8 cellular contexts compared by ENCODE assay signal in the genomic region with DNA sequence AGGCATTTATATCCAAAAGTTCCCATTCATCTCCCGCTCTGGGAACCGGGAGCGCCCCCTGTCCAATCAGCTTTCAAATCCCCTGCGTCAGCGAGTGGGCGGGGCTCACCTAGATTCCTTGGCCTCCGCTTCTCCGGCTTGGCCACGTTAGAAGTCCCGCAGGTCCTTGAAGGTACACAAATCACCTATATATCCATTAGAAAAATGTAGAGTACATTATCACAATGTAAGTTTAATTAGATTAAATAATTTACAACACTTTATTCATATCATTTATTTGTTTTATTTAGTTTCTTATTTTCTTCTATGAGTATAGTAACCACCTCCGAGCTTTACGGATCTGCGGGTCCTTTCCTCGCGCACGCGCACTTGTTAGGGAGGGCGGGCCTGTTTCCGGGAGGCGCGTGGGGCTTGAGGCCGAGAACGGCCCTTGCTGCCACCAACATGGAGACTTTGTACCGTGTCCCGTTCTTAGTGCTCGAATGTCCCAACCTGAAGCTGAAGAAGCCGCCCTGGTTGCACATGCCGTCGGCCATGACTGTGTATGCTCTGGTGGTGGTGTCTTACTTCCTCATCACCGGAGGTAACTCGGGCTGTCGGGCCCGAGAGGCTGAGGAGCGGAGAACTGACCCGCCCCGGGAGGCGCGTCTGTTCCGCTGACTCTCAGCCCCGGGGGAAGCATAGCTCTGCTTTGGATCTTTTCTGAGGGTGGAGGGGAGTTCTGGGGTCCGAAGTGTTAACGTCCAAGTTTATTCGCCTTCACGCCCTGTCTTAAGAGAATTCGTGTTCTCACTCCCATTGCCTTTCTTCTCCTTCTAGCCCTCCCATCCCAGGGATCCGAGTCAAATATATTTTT. TPM values are rescaled to one million over a fixed set of nuclear protein-coding genes. Genes with fewer than 3 reads are reported as not detected.
DNase-seq lines count a peak whose midpoint lies in the region; ATAC-seq and TF ChIP-seq lines count a peak whose summit lies in the region.

Gene OSTC (plus strand): TSS at position 388 of the 856 bp plus-strand sequence. CDS start 57 bp downstream, at position 445.

- TF ChIP-seq POLR2A in ovary (IDR thresholded peaks at IDR 0.05) (peak; percentile 68), thyroid gland (IDR thresholded peaks at IDR 0.05) (peak in 1 of 2 donors; percentile 75)

- H3K4me1 Mint-ChIP-seq in activated naive CD8-positive, alpha-beta T cell treated with anti-CD3 and anti-CD28 coated beads, Interleukin-2, amount 50 U/mL, for 24 hours = peaks cover 43% of the 10 kb centered on the region

- TF ChIP-seq CTCF in GM12865 (IDR thresholded peaks at IDR 0.05; ENCODE audit: insufficient read depth, low read depth, low read length, missing control alignments) (no peak), ovary (IDR thresholded peaks at IDR 0.05) (peak in 1 of 3 donors; percentile 8), thyroid gland (IDR thresholded peaks at IDR 0.05) (peak in 1 of 6 experiments; percentile 19)

- H3K27ac ChIP-seq in ovary (peak within 1 kb of the TSS in 1 of 2 donors; percentile 78), thyroid gland (peak within 1 kb of the TSS; percentile 49 to 94 (median 58))

- H3K9me3 Mint-ChIP-seq in activated naive CD8-positive, alpha-beta T cell treated with anti-CD3 and anti-CD28 coated beads, Interleukin-2, amount 50 U/mL, for 24 hours = no peaks in the 10 kb centered on the region

- H3K36me3 Mint-ChIP-seq in activated naive CD8-positive, alpha-beta T cell treated with anti-CD3 and anti-CD28 coated beads, Interleukin-2, amount 50 U/mL, for 24 hours (ENCODE audit: low read depth) = peaks cover 26% of the 10 kb centered on the region

- peak within 1 kb of the TSS; percentile 97 for H3K27ac Mint-ChIP-seq in activated naive CD8-positive, alpha-beta T cell treated with anti-CD3 and anti-CD28 coated beads, Interleukin-2, amount 50 U/mL, for 24 hours

- WGBS in ovary, 3 donors = 0% methylated on average over 46 of the region's 46 CpGs
- 1% methylated on average over 39 to 46 of the region's 46 CpGs for WGBS in thyroid gland, 2 donors

- no peaks in the 10 kb centered on the region for H3K9me3 ChIP-seq in ovary
- no peaks in the 10 kb centered on the region for H3K9me3 ChIP-seq in thyroid gland

- peak; percentile 93 for ATAC-seq in HG02763 (IDR thresholded peaks at IDR 0.05; ENCODE audit: unreplicated experiment)
- ATAC-seq in activated naive CD8-positive, alpha-beta T cell treated with anti-CD3 and anti-CD28 coated beads, Interleukin-2, amount 50 U/mL, for 24 hours = peak; percentile 91
- peak; percentile 98 for ATAC-seq in Right ventricle myocardium inferior

- peak; percentile 95 for DNase-seq in GM12865 (ENCODE audit: low read depth)
- DNase-seq in NCI-H1417 treated with DMSO at 0.1 percent for 48 hours (lab: John Stamatoyannopoulos, UW) = peak; percentile 78
- peak; percentile 92 for DNase-seq in SW480 (ENCODE audit: low spot score)
- DNase-seq in activated naive CD8-positive, alpha-beta T cell treated with anti-CD3 and anti-CD28 coated beads, Interleukin-2, amount 50 U/mL, for 24 hours = peak; percentile 95
- peak; percentile 98 for DNase-seq in Right ventricle myocardium inferior (ENCODE audit: missing footprints)
- peak; percentile 93 to 97 (median 96) for DNase-seq in ovary
- peak; percentile 96 to 97 for DNase-seq in thyroid gland

- H3K4me3 ChIP-seq in GM12865 (ENCODE audit: low read depth, low read length) (peak within 1 kb of the TSS; percentile 71), ovary (peak within 1 kb of the TSS; percentile 82), thyroid gland (replicated peaks in 1 of 3) (peak within 1 kb of the TSS; percentile 49 to 95 (median 52))

- peaks cover 4% of the 10 kb centered on the region for H3K4me1 ChIP-seq in ovary (ENCODE audit: insufficient read depth)
- H3K4me1 ChIP-seq in thyroid gland = peaks cover 10 to 15% of the 10 kb centered on the region in 2 donors

- no peaks in the 10 kb centered on the region for H3K27me3 ChIP-seq in ovary
- H3K27me3 ChIP-seq in thyroid gland = no peaks in the 10 kb centered on the region

- no peaks in the 10 kb centered on the region for H3K27me3 Mint-ChIP-seq in activated naive CD8-positive, alpha-beta T cell treated with anti-CD3 and anti-CD28 coated beads, Interleukin-2, amount 50 U/mL, for 24 hours

- H3K36me3 ChIP-seq in ovary = no peaks in the 10 kb centered on the region
- peaks cover 0 to under 1% of the 10 kb centered on the region in 2 donors for H3K36me3 ChIP-seq in thyroid gland

- intact Hi-C loops in Right ventricle myocardium inferior (cut with DNase I) = loop anchor here (1.0 kb wide), 1 partner anchor 30 kb away; the partner anchor contains the start of gene RPL34
- intact Hi-C loops in ovary (cut with DNase I) = loop anchor here in 1 of 4 donors (10.0 kb wide), 1 partner anchor 926 kb away; the partner anchor contains the start of gene PAPSS1
- intact Hi-C loops in thyroid gland (cut with DNase I) = no loop called here

- peak within 1 kb of the TSS; percentile 99 for H3K4me3 Mint-ChIP-seq in activated naive CD8-positive, alpha-beta T cell treated with anti-CD3 and anti-CD28 coated beads, Interleukin-2, amount 50 U/mL, for 24 hours

- TF ChIP-seq EP300 in ovary (IDR thresholded peaks at IDR 0.05) = no peak

RNA-seq across cellular contexts. Expression of gene OSTC, which starts in this region (rescaled TPM):
- total RNA-seq in Right ventricle myocardium inferior (30.5 TPM), ovary (10 to 100 TPM; 52.0 to 98.5 (median 67.1) TPM), thyroid gland (1,000 to 10,000 TPM in 1 of 4 donors, 100 to 1,000 TPM in 1, 10 to 100 TPM in 2; 82.9 to 1,618 (median 118) TPM)
- polyA plus RNA-seq in ovary = 100 to 1,000 TPM; 107 to 110 TPM
